8 cellular contexts compared by ENCODE assay signal in genomic region chr11:43943931-43944751, GRCh38. TPM values are rescaled to one million over a fixed set of nuclear protein-coding genes. Genes with fewer than 3 reads are reported as not detected.
DNase-seq lines count a peak whose midpoint lies in the region; ATAC-seq and TF ChIP-seq lines count a peak whose summit lies in the region.

No MANE protein-coding gene starts in this region.

- no peak for ATAC-seq in GM18870 (IDR thresholded peaks at IDR 0.05; ENCODE audit: unreplicated experiment)

- H3K4me3 ChIP-seq in fibroblast of villous mesenchyme (ENCODE audit: low read depth, low read length): peak overlapping the region; percentile 58

- DNase-seq in NCI-H1417 (lab: John Stamatoyannopoulos, UW) (peak in 2 of 3 experiments; percentile 38 to 55), NCI-H1417 treated with DMSO at 0.1 percent for 48 hours (lab: John Stamatoyannopoulos, UW) (no peak), fibroblast of villous mesenchyme (ENCODE audit: low read depth) (peak; percentile 36), posterior vena cava (ENCODE audit: low spot score) (peak; percentile 87), AML-193 (lab: John Stamatoyannopoulos, UW) (no peak), NCI-H526 (lab: John Stamatoyannopoulos, UW) (no peak)
- peak; percentile 53 to 63 for DNase-seq in activated CD4-positive, alpha-beta T cell treated with anti-CD3 and anti-CD28 coated beads, Interleukin-2, amount 50 U/mL, for 48 hours

- no peak for TF ChIP-seq CTCF in fibroblast of villous mesenchyme (IDR thresholded peaks at IDR 0.05; ENCODE audit: insufficient read depth, low read depth, low read length)

- intact Hi-C loops in posterior vena cava (cut with DNase I): loop anchor here in 1 of 2 donors (5.0 kb wide), 1 partner anchor 88 kb away; no protein-coding TSS in a partner anchor

RNA-seq across cellular contexts. Expression of gene C11orf96, which starts 1.7 kb away (rescaled TPM):
- total RNA-seq in fibroblast of villous mesenchyme (13.2 and 17.3 TPM in 2 replicates), posterior vena cava (1,000 to 10,000 TPM in 1 of 2 donors, 100 to 1,000 TPM in 1; 576 to 1,371 TPM)

Comparison
In these comparisons a context has a peak if more than half of its experiments do, and no peak if none do; other contexts are left out.
1. DNase-seq: peak in NCI-H1417 (2 of 3), activated CD4-positive, alpha-beta T cell treated with anti-CD3 and anti-CD28 coated beads, Interleukin-2, amount 50 U/mL, for 48 hours (2 of 2), fibroblast of villous mesenchyme (single experiment) and posterior vena cava (single experiment); none in NCI-H1417 treated with DMSO at 0.1 percent for 48 hours (single experiment), AML-193 (0 of 2) and NCI-H526 (0 of 2).
2. RNA of gene C11orf96, which starts 1.7 kb away (total RNA-seq): 576 to 1,371 TPM in posterior vena cava; 13.2 to 17.3 TPM in fibroblast of villous mesenchyme; every median in the first group is over 10 times any median in the second.